ENCODE assay signal across 17 cellular contexts in genomic region chr1:214008347-214008746, GRCh38. TPM values are rescaled to one million over a fixed set of nuclear protein-coding genes. Genes with fewer than 3 reads are reported as not detected.
DNase-seq lines count a peak whose midpoint lies in the region; ATAC-seq and TF ChIP-seq lines count a peak whose summit lies in the region.
"Had no signal": no experiment of that assay in that cellular context is flagged by ENCODE, and none has a peak within 500 bp of the region (broad histone marks: within the 10 kb centered on the region; RNA-seq: fewer than 3 reads in every experiment).

No MANE protein-coding gene starts in this region.

- WGBS in heart right ventricle, 2 donors = 92 to 93% methylated on average over 3 of the region's 3 CpGs
- 92 to 96% methylated on average over 3 of the region's 3 CpGs for WGBS in ectodermal cell, 2 experiments

- no peaks in the 10 kb centered on the region for H3K9me3 ChIP-seq in left ventricle myocardium inferior (replicated peaks)
- no peaks in the 10 kb centered on the region for H3K9me3 ChIP-seq in heart right ventricle
- no peaks in the 10 kb centered on the region for H3K9me3 ChIP-seq in ectodermal cell (ENCODE audit: control insufficient read depth, low read length)
- H3K9me3 ChIP-seq: HAP-1 had no signal

- no peaks in the 10 kb centered on the region for H3K4me1 Mint-ChIP-seq in activated T-helper 1 cell treated with anti-CD3 and anti-CD28 coated beads, Interleukin-12 subunit alpha, Interleukin-12 subunit beta, Interleukin-2, Interleukin-4 antibody, amounts not matched to agents 30 ng/mL and 10 ng/mL and 1 ng/mL, durations not matched to agents 14 hours and 24 hours and 36 hours (ENCODE audit: low read depth)
- H3K4me1 Mint-ChIP-seq: CD4-positive, CD25-positive, alpha-beta regulatory T cell had no signal

- H3K27me3 ChIP-seq in left ventricle myocardium inferior (ENCODE audit: low read depth) (no peaks in the 10 kb centered on the region), heart right ventricle (no peaks in the 10 kb centered on the region), ectodermal cell (ENCODE audit: control insufficient read depth, insufficient read depth, low read length, poor library complexity, severe bottlenecking) (no peaks in the 10 kb centered on the region), layer of hippocampus (ENCODE audit: control insufficient read depth, insufficient read depth, low read length) (no peaks in the 10 kb centered on the region)
- H3K27me3 ChIP-seq: BLaER1 treated with 17β-estradiol and CSF1 and Interleukin-3, amounts not matched to agents 10 nM and 100 nM had no signal

- no peak for DNase-seq in left ventricle myocardium inferior
- no peak for DNase-seq in heart right ventricle
- no peak for DNase-seq in LoVo (ENCODE audit: low spot score)
- no peak for DNase-seq in activated naive CD4-positive, alpha-beta T cell treated with anti-CD3 and anti-CD28 coated beads, Interleukin-2, amount 50 U/mL, for 72 hours (ENCODE audit: low spot score in 2 of 2)
- DNase-seq in activated T-helper 1 cell treated with anti-CD3 and anti-CD28 coated beads, Interleukin-12 subunit alpha, Interleukin-12 subunit beta, Interleukin-2, Interleukin-4 antibody, amounts not matched to agents 30 ng/mL and 10 ng/mL and 1 ng/mL, durations not matched to agents 14 hours and 24 hours and 36 hours (ENCODE audit: low spot score) = no peak
- DNase-seq: 8988T; CD4-positive, CD25-positive, alpha-beta regulatory T cell; DMS153; DMS79 treated with DMSO at 0.1 percent for 48 hours; EL; HFFc6 had no signal

- TF ChIP-seq CTCF in left ventricle myocardium inferior (IDR thresholded peaks at IDR 0.05; ENCODE audit: borderline replicate concordance) = no peak
- no peak for TF ChIP-seq CTCF in heart right ventricle (IDR thresholded peaks at IDR 0.05)

- H3K36me3 Mint-ChIP-seq in activated naive CD4-positive, alpha-beta T cell treated with anti-CD3 and anti-CD28 coated beads, Interleukin-2, amount 50 U/mL, for 72 hours = peaks cover 0 to 4% of the 10 kb centered on the region in 2 donors
- no peaks in the 10 kb centered on the region for H3K36me3 Mint-ChIP-seq in activated T-helper 1 cell treated with anti-CD3 and anti-CD28 coated beads, Interleukin-12 subunit alpha, Interleukin-12 subunit beta, Interleukin-2, Interleukin-4 antibody, amounts not matched to agents 30 ng/mL and 10 ng/mL and 1 ng/mL, durations not matched to agents 14 hours and 24 hours and 36 hours (ENCODE audit: low read depth)
- H3K36me3 Mint-ChIP-seq: CD4-positive, CD25-positive, alpha-beta regulatory T cell had no signal

- H3K4me3 Mint-ChIP-seq in activated T-helper 1 cell treated with anti-CD3 and anti-CD28 coated beads, Interleukin-12 subunit alpha, Interleukin-12 subunit beta, Interleukin-2, Interleukin-4 antibody, amounts not matched to agents 30 ng/mL and 10 ng/mL and 1 ng/mL, durations not matched to agents 14 hours and 24 hours and 36 hours = no peak overlapping the region
- H3K4me3 Mint-ChIP-seq: CD4-positive, CD25-positive, alpha-beta regulatory T cell; HFFc6 had no signal

- H3K36me3 ChIP-seq in left ventricle myocardium inferior (peaks cover 5% of the 10 kb centered on the region), heart right ventricle (peaks cover 0 to 16% (median 0%) of the 10 kb centered on the region in 9 donors), ectodermal cell (ENCODE audit: control insufficient read depth, insufficient read depth, low read length) (no peaks in the 10 kb centered on the region)

- peaks cover 12% of the 10 kb centered on the region for H3K27me3 Mint-ChIP-seq in activated T-helper 1 cell treated with anti-CD3 and anti-CD28 coated beads, Interleukin-12 subunit alpha, Interleukin-12 subunit beta, Interleukin-2, Interleukin-4 antibody, amounts not matched to agents 30 ng/mL and 10 ng/mL and 1 ng/mL, durations not matched to agents 14 hours and 24 hours and 36 hours (ENCODE audit: insufficient read depth)
- H3K27me3 Mint-ChIP-seq: CD4-positive, CD25-positive, alpha-beta regulatory T cell had no signal

- no peaks in the 10 kb centered on the region for H3K9me3 Mint-ChIP-seq in activated naive CD4-positive, alpha-beta T cell treated with anti-CD3 and anti-CD28 coated beads, Interleukin-2, amount 50 U/mL, for 72 hours
- H3K9me3 Mint-ChIP-seq in activated T-helper 1 cell treated with anti-CD3 and anti-CD28 coated beads, Interleukin-12 subunit alpha, Interleukin-12 subunit beta, Interleukin-2, Interleukin-4 antibody, amounts not matched to agents 30 ng/mL and 10 ng/mL and 1 ng/mL, durations not matched to agents 14 hours and 24 hours and 36 hours = no peaks in the 10 kb centered on the region
- H3K9me3 Mint-ChIP-seq: HFFc6 had no signal

- intact Hi-C loops in left ventricle myocardium inferior (cut with micrococcal nuclease) = no loop called here
- intact Hi-C loops in heart right ventricle (cut with DNase I) = no loop called here
- intact Hi-C loops in activated T-helper 1 cell treated with anti-CD3 and anti-CD28 coated beads, Interleukin-12 subunit alpha, Interleukin-12 subunit beta, Interleukin-2, Interleukin-4 antibody, amounts not matched to agents 30 ng/mL and 10 ng/mL and 1 ng/mL, durations not matched to agents 14 hours and 24 hours and 36 hours (cut with micrococcal nuclease) = no loop called here

- H3K4me1 ChIP-seq in left ventricle myocardium inferior (peaks cover 49% of the 10 kb centered on the region), heart right ventricle (peaks cover 0 to 49% (median 12%) of the 10 kb centered on the region in 9 donors), ectodermal cell (ENCODE audit: control insufficient read depth, insufficient read depth, low read length) (peaks cover 14% of the 10 kb centered on the region)
- H3K4me1 ChIP-seq: BLaER1 treated with 17β-estradiol and CSF1 and Interleukin-3, amounts not matched to agents 10 nM and 100 nM had no signal

- no peak overlapping the region for H3K27ac Mint-ChIP-seq in activated naive CD4-positive, alpha-beta T cell treated with anti-CD3 and anti-CD28 coated beads, Interleukin-2, amount 50 U/mL, for 72 hours
- no peak overlapping the region for H3K27ac Mint-ChIP-seq in activated T-helper 1 cell treated with anti-CD3 and anti-CD28 coated beads, Interleukin-12 subunit alpha, Interleukin-12 subunit beta, Interleukin-2, Interleukin-4 antibody, amounts not matched to agents 30 ng/mL and 10 ng/mL and 1 ng/mL, durations not matched to agents 14 hours and 24 hours and 36 hours
- H3K27ac Mint-ChIP-seq: CD4-positive, CD25-positive, alpha-beta regulatory T cell; HFFc6 had no signal

- H3K27ac ChIP-seq in left ventricle myocardium inferior (replicated peaks) = peak overlapping the region; percentile 60
- peak overlapping the region in 3 of 10 donors; percentile 27 to 46 (median 37) for H3K27ac ChIP-seq in heart right ventricle
- peak overlapping the region; percentile 41 for H3K27ac ChIP-seq in ectodermal cell (ENCODE audit: insufficient read depth, low read depth, low read length, poor library complexity, severe bottlenecking)
- H3K27ac ChIP-seq in layer of hippocampus (ENCODE audit: low read depth, low read length) = peak overlapping the region; percentile 62
- H3K27ac ChIP-seq: BLaER1 treated with 17β-estradiol and CSF1 and Interleukin-3, amounts not matched to agents 10 nM and 100 nM had no signal

- H3K4me3 ChIP-seq in left ventricle myocardium inferior = no peak overlapping the region
- H3K4me3 ChIP-seq in heart right ventricle = no peak overlapping the region
- H3K4me3 ChIP-seq in ectodermal cell (ENCODE audit: insufficient read depth, low read depth, low read length) = no peak overlapping the region
- H3K4me3 ChIP-seq: BLaER1 treated with 17β-estradiol and CSF1 and Interleukin-3, amounts not matched to agents 10 nM and 100 nM had no signal

- ATAC-seq in heart right ventricle = no peak
- ATAC-seq in HG02852 (IDR thresholded peaks at IDR 0.05; ENCODE audit: unreplicated experiment) = no peak
- ATAC-seq in activated naive CD4-positive, alpha-beta T cell treated with anti-CD3 and anti-CD28 coated beads, Interleukin-2, amount 50 U/mL, for 72 hours = no peak
- ATAC-seq: HepG2 had no signal

RNA-seq across cellular contexts. Expression of gene PROX1, which starts 20.6 kb away (rescaled TPM):
- total RNA-seq in left ventricle myocardium inferior (80.6 TPM), heart right ventricle (100 to 1,000 TPM in 8 of 10 donors, 10 to 100 TPM in 2; 52.6 to 132 (median 116) TPM)
- polyA plus RNA-seq in heart right ventricle = 10 to 100 TPM in 1 of 2 donors, 1 to 10 TPM in 1; 2.5 to 10.2 TPM
- polyA plus RNA-seq in ectodermal cell (2013, experiment 1 of 4) = 8.6 TPM
- 5.8 TPM for polyA plus RNA-seq in ectodermal cell (2013, experiment 2 of 4)
- 4.3 TPM for polyA plus RNA-seq in ectodermal cell (2013, experiment 3 of 4)
- 5.5 TPM for polyA plus RNA-seq in ectodermal cell (2013, experiment 4 of 4)
- under 1 TPM; 0.08 to 0.34 TPM for total RNA-seq in activated naive CD4-positive, alpha-beta T cell treated with anti-CD3 and anti-CD28 coated beads, Interleukin-2, amount 50 U/mL, for 72 hours
- not detected in 2 replicates for total RNA-seq in activated T-helper 1 cell treated with anti-CD3 and anti-CD28 coated beads, Interleukin-12 subunit alpha, Interleukin-12 subunit beta, Interleukin-2, Interleukin-4 antibody, amounts not matched to agents 30 ng/mL and 10 ng/mL and 1 ng/mL, durations not matched to agents 14 hours and 24 hours and 36 hours
- total RNA-seq: CD4-positive, CD25-positive, alpha-beta regulatory T cell had no signal
- polyA plus RNA-seq: CD4-positive, CD25-positive, alpha-beta regulatory T cell had no signal

Comparison
In these comparisons a context has a peak if more than half of its experiments do, and no peak if none do; other contexts are left out.
1. RNA of gene PROX1, which starts 20.6 kb away (total RNA-seq): 52.6 to 132 TPM in heart right ventricle and 80.6 TPM in left ventricle myocardium inferior (single experiment); 0.08 to 0.34 TPM in activated naive CD4-positive, alpha-beta T cell treated with anti-CD3 and anti-CD28 coated beads, Interleukin-2, amount 50 U/mL, for 72 hours and not detected in activated T-helper 1 cell treated with anti-CD3 and anti-CD28 coated beads, Interleukin-12 subunit alpha, Interleukin-12 subunit beta, Interleukin-2, Interleukin-4 antibody, amounts not matched to agents 30 ng/mL and 10 ng/mL and 1 ng/mL, durations not matched to agents 14 hours and 24 hours and 36 hours; every median in the first group is over 10 times any median in the second.